Comparison of ENCODE assay signal across 25 cellular contexts in genomic region chr3:166760114-166760513, GRCh38.
"Had no signal": no experiment of that assay in that cellular context is flagged by ENCODE, and none has a peak within 500 bp of the region (broad histone marks: within the 10 kb centered on the region; RNA-seq: fewer than 3 reads in every experiment).

No MANE protein-coding gene starts in this region.

- H3K9me3 ChIP-seq: gastrocnemius medialis had no signal

- ATAC-seq: esophagus mucosa; gastrocnemius medialis; heart right ventricle; left cardiac atrium; left lung; left ventricle myocardium superior; lower lobe of right lung; mucosa of descending colon; naive thymus-derived CD8-positive, alpha-beta T cell had no signal

- H3K27me3 Mint-ChIP-seq: naive B cell; naive thymus-derived CD8-positive, alpha-beta T cell had no signal

- H3K36me3 Mint-ChIP-seq: naive B cell had no signal

- H3K27me3 ChIP-seq: dorsolateral prefrontal cortex, esophagus squamous epithelium, gastrocnemius medialis, heart right ventricle, left lung had no signal

- H3K4me1 Mint-ChIP-seq: mesothelial cell of epicardium; naive B cell; naive thymus-derived CD8-positive, alpha-beta T cell had no signal

- H3K4me1 ChIP-seq: esophagus squamous epithelium, gastrocnemius medialis, heart right ventricle, left lung, lower lobe of right lung had no signal

- DNase-seq: dermis blood vessel endothelial cell; dorsolateral prefrontal cortex; effector CD4-positive, alpha-beta T cell; effector memory CD4-positive, alpha-beta T cell; erythroblast; esophagus squamous epithelium; foreskin fibroblast; foreskin melanocyte; gastrocnemius medialis; glutamatergic neuron; head of caudate nucleus; heart right ventricle; hippocampal formation; left cardiac atrium; left lung; left ventricle myocardium superior; lower lobe of right lung; mesenchymal stem cell; mucosa of descending colon; naive B cell; naive thymus-derived CD8-positive, alpha-beta T cell had no signal

- H3K36me3 ChIP-seq: esophagus squamous epithelium, gastrocnemius medialis, heart right ventricle, left lung, lower lobe of right lung had no signal

- H3K4me3 Mint-ChIP-seq: mesothelial cell of epicardium; naive B cell; naive thymus-derived CD8-positive, alpha-beta T cell had no signal

- H3K27ac ChIP-seq: coronary artery, dorsolateral prefrontal cortex, epithelial cell of prostate, esophagus squamous epithelium, gastrocnemius medialis, heart right ventricle, left lung, lower lobe of right lung had no signal

- H3K4me3 ChIP-seq: coronary artery, dorsolateral prefrontal cortex, esophagus squamous epithelium, gastrocnemius medialis, heart right ventricle, left lung, lower lobe of right lung, mucosa of descending colon had no signal

- H3K27ac Mint-ChIP-seq: mesothelial cell of epicardium; naive B cell; naive thymus-derived CD8-positive, alpha-beta T cell had no signal
